Comparison of ENCODE assay signal across 8 cellular contexts in genomic region chr3:171459942-171460225, GRCh38. TPM values are rescaled to one million over a fixed set of nuclear protein-coding genes. Genes with fewer than 3 reads are reported as not detected.
A peak's percentile ranks its signal among the peaks of the same experiment; 100 is the strongest.
DNase-seq lines count a peak whose midpoint lies in the region; ATAC-seq and TF ChIP-seq lines count a peak whose summit lies in the region.

No MANE protein-coding gene starts in this region.

- H3K4me1 ChIP-seq in left ventricle myocardium inferior (peaks cover 67% of the 10 kb centered on the region), skeletal muscle satellite cell (ENCODE audit: control insufficient read depth, insufficient read depth, low read length) (peaks cover 16% of the 10 kb centered on the region)

- no peak overlapping the region for H3K9ac ChIP-seq in skeletal muscle satellite cell (ENCODE audit: low read depth, low read length)

- H3K4me1 Mint-ChIP-seq in activated B cell treated with CpG ODN at 0.5 μM for 24 hours, result peaks cover 39% of the 10 kb centered on the region

- H3K9me3 ChIP-seq in left ventricle myocardium inferior (replicated peaks), result no peaks in the 10 kb centered on the region
- H3K9me3 ChIP-seq in skeletal muscle satellite cell (replicated peaks; ENCODE audit: low read length), result no peaks in the 10 kb centered on the region

- peaks cover 2% of the 10 kb centered on the region for H3K36me3 Mint-ChIP-seq in activated B cell treated with CpG ODN at 0.5 μM for 24 hours (ENCODE audit: low read depth)

- POLR2A ChIA-PET in activated B cell treated with CpG ODN at 0.5 μM for 24 hours (lab: Charles Lee), result interaction anchor here (0.6 kb wide), 1 partner anchor 18 kb away, joined by 3 read pairs; no protein-coding TSS in a partner anchor

- H3K27me3 ChIP-seq in left ventricle myocardium inferior (ENCODE audit: low read depth) (peaks cover 13% of the 10 kb centered on the region), skeletal muscle satellite cell (ENCODE audit: control insufficient read depth, insufficient read depth, low read length) (peaks cover 61% of the 10 kb centered on the region)

- CTCF ChIA-PET in activated B cell treated with CpG ODN at 0.5 μM for 24 hours (lab: Charles Lee), result no interaction called here

- H3K4me2 ChIP-seq in skeletal muscle satellite cell (ENCODE audit: low read length), result peak overlapping the region; percentile 96

- peak; percentile 5 for DNase-seq in stimulated activated CD4-positive, alpha-beta T cell treated with anti-CD3 and anti-CD28 coated beads, Interleukin-4, amount 100 ng/mL, for 1 hour
- DNase-seq in stimulated activated CD4-positive, alpha-beta T cell treated with anti-CD3 and anti-CD28 coated beads, Interleukin-12 subunit alpha, Interleukin-12 subunit beta, amount 100 ng/mL, for 4 hours, result no peak
- DNase-seq in activated B cell treated with CpG ODN at 0.5 μM for 24 hours, result peak; percentile 15
- DNase-seq in left ventricle myocardium inferior, result no peak
- DNase-seq in D341Med (ENCODE audit: low spot score), result no peak
- DNase-seq in NCI-H1105 (lab: John Stamatoyannopoulos, UW), result no peak

- H3K36me3 ChIP-seq in left ventricle myocardium inferior (no peaks in the 10 kb centered on the region), skeletal muscle satellite cell (ENCODE audit: insufficient read depth, low read length) (no peaks in the 10 kb centered on the region)

- peak overlapping the region; percentile 93 for H3K4me3 Mint-ChIP-seq in activated B cell treated with CpG ODN at 0.5 μM for 24 hours

- H3K4me3 ChIP-seq in left ventricle myocardium inferior (peak overlapping the region; percentile 84), skeletal muscle satellite cell (ENCODE audit: low read length) (peak overlapping the region; percentile 67)

- intact Hi-C loops in activated B cell treated with CpG ODN at 0.5 μM for 24 hours (cut with micrococcal nuclease) (loop anchor here (2.0 to 10.0 kb wide), 7 partner anchors 205 to 1795 kb away; partner anchors contain the start of genes ECT2, EIF5A2, FNDC3B and MECOM), left ventricle myocardium inferior (cut with micrococcal nuclease) (loop anchor here (10.0 kb wide), 2 partner anchors 95 to 265 kb away; no protein-coding TSS in a partner anchor)

- peaks cover 9% of the 10 kb centered on the region for H3K27me3 Mint-ChIP-seq in activated B cell treated with CpG ODN at 0.5 μM for 24 hours

- no peak for ATAC-seq in activated B cell treated with CpG ODN at 0.5 μM for 24 hours (ENCODE audit: low read depth)
- ATAC-seq in GM21390 (IDR thresholded peaks at IDR 0.05; ENCODE audit: unreplicated experiment), result no peak

- TF ChIP-seq CTCF in activated B cell treated with CpG ODN at 0.5 μM for 24 hours (IDR thresholded peaks at IDR 0.05) (no peak), left ventricle myocardium inferior (IDR thresholded peaks at IDR 0.05; ENCODE audit: borderline replicate concordance) (no peak)

- H3K9me3 Mint-ChIP-seq in activated B cell treated with CpG ODN at 0.5 μM for 24 hours, result no peaks in the 10 kb centered on the region

- H3K27ac Mint-ChIP-seq in activated B cell treated with CpG ODN at 0.5 μM for 24 hours, result peak overlapping the region; percentile 47

- peak overlapping the region; percentile 87 for H3K27ac ChIP-seq in left ventricle myocardium inferior (replicated peaks)

RNA-seq across cellular contexts. Expression of gene TNIK, which starts 0.3 kb away (rescaled TPM):
- 2.0 and 2.5 TPM in 2 replicates for total RNA-seq in activated B cell treated with CpG ODN at 0.5 μM for 24 hours
- total RNA-seq in left ventricle myocardium inferior, result 28.6 TPM
- 5.0 and 6.1 TPM in 2 replicates for total RNA-seq in skeletal muscle satellite cell (2012; rRNA removed)

Comparison
In these comparisons a context has a peak if more than half of its experiments do, and no peak if none do; other contexts are left out.
1. DNase-seq: peak in stimulated activated CD4-positive, alpha-beta T cell treated with anti-CD3 and anti-CD28 coated beads, Interleukin-4, amount 100 ng/mL, for 1 hour (single experiment) and activated B cell treated with CpG ODN at 0.5 μM for 24 hours (single experiment); none in stimulated activated CD4-positive, alpha-beta T cell treated with anti-CD3 and anti-CD28 coated beads, Interleukin-12 subunit alpha, Interleukin-12 subunit beta, amount 100 ng/mL, for 4 hours (single experiment), left ventricle myocardium inferior (single experiment), D341Med (single experiment) and NCI-H1105 (single experiment).